ENCODE assay signal across 14 cellular contexts in genomic region chr5:39024005-39024404, GRCh38. TPM values are rescaled to one million over a fixed set of nuclear protein-coding genes. Genes with fewer than 3 reads are reported as not detected.
DNase-seq lines count a peak whose midpoint lies in the region; ATAC-seq lines count a peak whose summit lies in the region.
"Had no signal": no experiment of that assay in that cellular context is flagged by ENCODE, and none has a peak within 500 bp of the region (broad histone marks: within the 10 kb centered on the region; RNA-seq: fewer than 3 reads in every experiment).

No MANE protein-coding gene starts in this region.

- POLR2A ChIA-PET in naive thymus-derived CD8-positive, alpha-beta T cell (lab: Charles Lee) = no interaction called here

- no peak overlapping the region for H3K27ac Mint-ChIP-seq in central memory CD8-positive, alpha-beta T cell (ENCODE audit: low read depth)
- peak overlapping the region in 2 of 10 donors; percentile 23 to 24 for H3K27ac Mint-ChIP-seq in naive thymus-derived CD8-positive, alpha-beta T cell
- H3K27ac Mint-ChIP-seq in activated CD8-positive, alpha-beta memory T cell treated with anti-CD3 and anti-CD28 coated beads, Interleukin-2, amount 10 ng/mL, durations not matched to agents 7 days and 5 days = no peak overlapping the region
- H3K27ac Mint-ChIP-seq: activated T-cell treated with anti-CD3 and anti-CD28 coated beads, Interleukin-2, amount 50 U/mL, for 24 hours had no signal

- peak; percentile 9 for DNase-seq in ELR (ENCODE audit: low read depth)
- DNase-seq in NCI-H1417 treated with DMSO at 0.1 percent for 48 hours (lab: John Stamatoyannopoulos, UW) = peak; percentile 47
- DNase-seq in central memory CD8-positive, alpha-beta T cell (ENCODE audit: low spot score in 2 of 2) = no peak
- DNase-seq in naive thymus-derived CD8-positive, alpha-beta T cell = no peak
- DNase-seq in hippocampal formation (lab: John Stamatoyannopoulos, UW) = no peak
- no peak for DNase-seq in activated CD8-positive, alpha-beta memory T cell treated with anti-CD3 and anti-CD28 coated beads, Interleukin-2, amount 10 ng/mL, durations not matched to agents 7 days and 5 days
- no peak for DNase-seq in HCEC 1CT
- DNase-seq: activated CD4-positive, alpha-beta T cell treated with anti-CD3 and anti-CD28 coated beads for 1 hour; activated T-cell treated with anti-CD3 and anti-CD28 coated beads, Interleukin-2, amount 50 U/mL, for 24 hours; GM23248; NCI-H2171; OCI-M1; stimulated activated CD4-positive, alpha-beta T cell treated with anti-CD3 and anti-CD28 coated beads, Interleukin-4, amount 100 ng/mL, for 4 hours; stimulated activated naive CD4-positive, alpha-beta T cell had no signal

- peak; percentile 54 for ATAC-seq in central memory CD8-positive, alpha-beta T cell (replicated peaks; ENCODE audit: extremely low read depth, poor library complexity, severe bottlenecking)
- peak; percentile 64 to 84 for ATAC-seq in naive thymus-derived CD8-positive, alpha-beta T cell
- ATAC-seq in activated CD8-positive, alpha-beta memory T cell treated with anti-CD3 and anti-CD28 coated beads, Interleukin-2, amount 10 ng/mL, durations not matched to agents 7 days and 5 days = no peak

- peaks cover 55% of the 10 kb centered on the region for H3K4me1 Mint-ChIP-seq in central memory CD8-positive, alpha-beta T cell
- peaks cover 22 to 65% (median 55%) of the 10 kb centered on the region in 4 donors for H3K4me1 Mint-ChIP-seq in naive thymus-derived CD8-positive, alpha-beta T cell
- H3K4me1 Mint-ChIP-seq in activated CD8-positive, alpha-beta memory T cell treated with anti-CD3 and anti-CD28 coated beads, Interleukin-2, amount 10 ng/mL, durations not matched to agents 7 days and 5 days = peaks cover 24% of the 10 kb centered on the region

- no peak overlapping the region for H3K4me3 Mint-ChIP-seq in central memory CD8-positive, alpha-beta T cell
- peak overlapping the region in 5 of 10 donors; percentile 22 to 51 (median 42) for H3K4me3 Mint-ChIP-seq in naive thymus-derived CD8-positive, alpha-beta T cell
- no peak overlapping the region for H3K4me3 Mint-ChIP-seq in activated CD8-positive, alpha-beta memory T cell treated with anti-CD3 and anti-CD28 coated beads, Interleukin-2, amount 10 ng/mL, durations not matched to agents 7 days and 5 days
- H3K4me3 Mint-ChIP-seq: activated T-cell treated with anti-CD3 and anti-CD28 coated beads, Interleukin-2, amount 50 U/mL, for 24 hours had no signal

- H3K9me3 Mint-ChIP-seq in central memory CD8-positive, alpha-beta T cell = no peaks in the 10 kb centered on the region
- peaks cover 0 to 16% (median 8%) of the 10 kb centered on the region in 9 donors for H3K9me3 Mint-ChIP-seq in naive thymus-derived CD8-positive, alpha-beta T cell
- H3K9me3 Mint-ChIP-seq in activated CD8-positive, alpha-beta memory T cell treated with anti-CD3 and anti-CD28 coated beads, Interleukin-2, amount 10 ng/mL, durations not matched to agents 7 days and 5 days (ENCODE audit: low read depth) = peaks cover 7% of the 10 kb centered on the region

- peaks cover 14% of the 10 kb centered on the region for H3K36me3 Mint-ChIP-seq in central memory CD8-positive, alpha-beta T cell (ENCODE audit: insufficient read depth)
- peaks cover 9 to 55% (median 45%) of the 10 kb centered on the region in 3 donors for H3K36me3 Mint-ChIP-seq in naive thymus-derived CD8-positive, alpha-beta T cell
- peaks cover 66% of the 10 kb centered on the region for H3K36me3 Mint-ChIP-seq in activated CD8-positive, alpha-beta memory T cell treated with anti-CD3 and anti-CD28 coated beads, Interleukin-2, amount 10 ng/mL, durations not matched to agents 7 days and 5 days

- no peaks in the 10 kb centered on the region for H3K27me3 Mint-ChIP-seq in central memory CD8-positive, alpha-beta T cell
- no peaks in the 10 kb centered on the region for H3K27me3 Mint-ChIP-seq in naive thymus-derived CD8-positive, alpha-beta T cell
- H3K27me3 Mint-ChIP-seq in activated CD8-positive, alpha-beta memory T cell treated with anti-CD3 and anti-CD28 coated beads, Interleukin-2, amount 10 ng/mL, durations not matched to agents 7 days and 5 days = no peaks in the 10 kb centered on the region
- H3K27me3 Mint-ChIP-seq: activated T-cell treated with anti-CD3 and anti-CD28 coated beads, Interleukin-2, amount 50 U/mL, for 24 hours had no signal

- CTCF ChIA-PET in activated CD8-positive, alpha-beta memory T cell treated with anti-CD3 and anti-CD28 coated beads, Interleukin-2, amount 10 ng/mL, durations not matched to agents 7 days and 5 days (lab: Charles Lee) = no interaction called here

RNA-seq across cellular contexts. Expression of gene RICTOR, which starts 50.2 kb away (rescaled TPM):
- total RNA-seq in naive thymus-derived CD8-positive, alpha-beta T cell = 100 to 1,000 TPM in 1 of 2 experiments, 10 to 100 TPM in 1; 93.4 to 102 TPM
- polyA plus RNA-seq in naive thymus-derived CD8-positive, alpha-beta T cell = 10 to 100 TPM in 2 of 3 donors, 1 to 10 TPM in 1; 9.1 to 14.7 (median 11.2) TPM
- total RNA-seq in activated CD8-positive, alpha-beta memory T cell treated with anti-CD3 and anti-CD28 coated beads, Interleukin-2, amount 10 ng/mL, durations not matched to agents 7 days and 5 days = 10 to 100 TPM; 40.2 to 50.5 TPM

Comparison
In these comparisons a context has a peak if more than half of its experiments do, and no peak if none do; other contexts are left out.
1. DNase-seq: peak in ELR (single experiment) and NCI-H1417 treated with DMSO at 0.1 percent for 48 hours (single experiment); none in central memory CD8-positive, alpha-beta T cell (0 of 2), naive thymus-derived CD8-positive, alpha-beta T cell (0 of 10), hippocampal formation (0 of 2), activated CD8-positive, alpha-beta memory T cell treated with anti-CD3 and anti-CD28 coated beads, Interleukin-2, amount 10 ng/mL, durations not matched to agents 7 days and 5 days (single experiment) and HCEC 1CT (single experiment).